ENCODE assay signal across 8 cellular contexts in genomic region chr13:23579072-23579885, GRCh38. TPM values are rescaled to one million over a fixed set of nuclear protein-coding genes. Genes with fewer than 3 reads are reported as not detected.
A peak's percentile ranks its signal among the peaks of the same experiment; 100 is the strongest.
DNase-seq lines count a peak whose midpoint lies in the region; ATAC-seq and TF ChIP-seq lines count a peak whose summit lies in the region.

No MANE protein-coding gene starts in this region.

- H3K36me3 ChIP-seq in BE2C (no peaks in the 10 kb centered on the region), endocrine pancreas (ENCODE audit: control insufficient read depth, insufficient read depth, low read length) (no peaks in the 10 kb centered on the region), mesodermal cell (ENCODE audit: control insufficient read depth, insufficient read depth, low read length) (no peaks in the 10 kb centered on the region)

- no peaks in the 10 kb centered on the region for H3K9me3 ChIP-seq in BE2C
- H3K9me3 ChIP-seq in endocrine pancreas (ENCODE audit: control insufficient read depth, low read length): no peaks in the 10 kb centered on the region
- no peaks in the 10 kb centered on the region for H3K9me3 ChIP-seq in mesodermal cell (ENCODE audit: control insufficient read depth, low read length)

- H3K27me3 ChIP-seq in BE2C: peaks cover 13% of the 10 kb centered on the region
- H3K27me3 ChIP-seq in endocrine pancreas (ENCODE audit: control insufficient read depth, insufficient read depth, low read length): no peaks in the 10 kb centered on the region

- H3K4me1 ChIP-seq in BE2C (no peaks in the 10 kb centered on the region), endocrine pancreas (ENCODE audit: control insufficient read depth, insufficient read depth, low read length) (peaks cover 20% of the 10 kb centered on the region), mesodermal cell (ENCODE audit: control insufficient read depth, insufficient read depth, low read length, poor library complexity, severe bottlenecking) (no peaks in the 10 kb centered on the region)

- peak; percentile 65 for ATAC-seq in HG03378 (IDR thresholded peaks at IDR 0.05; ENCODE audit: unreplicated experiment)

- WGBS in mesodermal cell (ENCODE audit: insufficient coverage in 2 of 2), 2 experiments: 0 to 1% methylated on average over 53 to 63 of the region's 79 CpGs

- no peak for TF ChIP-seq CTCF in BE2C (IDR thresholded peaks at IDR 0.05; ENCODE audit: low read depth, low read length)

- peak overlapping the region; percentile 47 for H3K27ac ChIP-seq in mesodermal cell (ENCODE audit: low read depth, low read length, severe bottlenecking)

- DNase-seq in BE2C (peak; percentile 96), GM19238 (ENCODE audit: insufficient read length, low spot score) (peak; percentile 77), NCI-H774 (lab: John Stamatoyannopoulos, UW) (peak; percentile 54)
- peak; percentile 81 to 89 (median 84) for DNase-seq in activated CD8-positive, alpha-beta memory T cell treated with anti-CD3 and anti-CD28 coated beads for 48 hours (ENCODE audit: low read depth in 2 of 3, low spot score in 2 of 3)
- DNase-seq in stimulated activated CD8-positive, alpha-beta memory T cell treated with anti-CD3 and anti-CD28 coated beads, Interleukin-15, amount 100 ng/mL, for 1 hour (ENCODE audit: low read depth): peak; percentile 85

- H3K9ac ChIP-seq in endocrine pancreas (ENCODE audit: control insufficient read depth, insufficient read depth, low read length): peak overlapping the region; percentile 87

- H3K4me3 ChIP-seq in BE2C (ENCODE audit: low read depth, low read length): peak overlapping the region; percentile 82
- H3K4me3 ChIP-seq in endocrine pancreas (ENCODE audit: control insufficient read depth, insufficient read depth, low read length): peak overlapping the region; percentile 99
- peak overlapping the region; percentile 73 for H3K4me3 ChIP-seq in mesodermal cell (ENCODE audit: extremely low read depth, insufficient read depth, low read length, poor library complexity, severe bottlenecking)

RNA-seq across cellular contexts. Expression of gene TNFRSF19, which starts 9.1 kb away (rescaled TPM):
- 19.6 TPM for polyA plus RNA-seq in BE2C (2012; ENCODE audit: insufficient read depth, insufficient read length, low read depth)
- 44.9 TPM for polyA plus RNA-seq in mesodermal cell (2013, experiment 1 of 2)
- 37.7 TPM for polyA plus RNA-seq in mesodermal cell (2013, experiment 2 of 2)

Comparison
In these comparisons a context has a peak if more than half of its experiments do, and no peak if none do; other contexts are left out.
1. Peak in every context shown above with its lines: DNase-seq, ATAC-seq, H3K4me3 ChIP-seq and H3K27ac ChIP-seq.